19 cellular contexts compared by ENCODE assay signal in the genomic region with DNA sequence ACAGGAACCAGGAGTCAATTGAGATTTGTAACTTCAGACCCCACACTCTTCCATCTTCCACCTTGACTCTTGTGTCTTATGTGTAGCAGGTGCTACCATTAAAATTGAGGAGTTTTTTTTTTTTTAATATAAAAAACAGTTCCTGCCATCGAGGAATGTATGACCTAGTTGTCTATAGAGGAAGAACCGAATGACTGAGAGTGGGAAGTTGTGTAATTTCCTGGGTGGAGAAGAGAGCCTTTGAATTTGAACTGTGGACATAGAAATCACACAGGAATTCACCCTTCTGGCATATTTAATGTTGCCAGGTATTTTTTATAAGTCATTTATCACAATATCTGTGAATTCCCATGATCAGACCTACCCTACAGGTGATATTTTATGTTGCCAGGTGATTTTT. TPM values are rescaled to one million over a fixed set of nuclear protein-coding genes. Genes with fewer than 3 reads are reported as not detected.
DNase-seq lines count a peak whose midpoint lies in the region; ATAC-seq lines count a peak whose summit lies in the region.
"Had no signal": no experiment of that assay in that cellular context is flagged by ENCODE, and none has a peak within 500 bp of the region (broad histone marks: within the 10 kb centered on the region; RNA-seq: fewer than 3 reads in every experiment).

No MANE protein-coding gene starts in this region.

- peaks cover 10% of the 10 kb centered on the region for H3K4me1 Mint-ChIP-seq in activated T-helper 17 cell treated with anti-CD3 and anti-CD28 coated beads, Interleukin-2, amount 50 U/mL, for 72 hours

- no peaks in the 10 kb centered on the region for H3K27me3 Mint-ChIP-seq in activated T-helper 17 cell treated with anti-CD3 and anti-CD28 coated beads, Interleukin-2, amount 50 U/mL, for 72 hours

- no peak overlapping the region for H3K4me3 Mint-ChIP-seq in activated T-helper 17 cell treated with anti-CD3 and anti-CD28 coated beads, Interleukin-2, amount 50 U/mL, for 72 hours
- H3K4me3 Mint-ChIP-seq: HFFc6 had no signal

- peak; percentile 6 for DNase-seq in SKM-1 (lab: John Stamatoyannopoulos, UW; ENCODE audit: unreplicated experiment)
- DNase-seq in SKM-1 treated with dmso at 0.1 percent for 144 hours (lab: John Stamatoyannopoulos, UW; ENCODE audit: unreplicated experiment), result no peak
- DNase-seq in GF-D8 (lab: John Stamatoyannopoulos, UW), result peak; percentile 21
- DNase-seq in iris pigment epithelial cell (ENCODE audit: low read depth), result peak; percentile 57
- DNase-seq in activated CD4-positive, alpha-beta T cell treated with anti-CD3 and anti-CD28 coated beads, Interleukin-2, amount 50 U/mL, for 48 hours, result no peak
- no peak for DNase-seq in NCI-H2227 (lab: John Stamatoyannopoulos, UW; ENCODE audit: unreplicated experiment)
- DNase-seq in stimulated activated CD4-positive, alpha-beta T cell treated with anti-CD3 and anti-CD28 coated beads, Interleukin-4, amount 100 ng/mL, for 1 hour, result no peak
- DNase-seq: 8988T, Calu3, DMS53, HFFc6, NCI-H1048, NCI-H146, NCI-H2081, NCI-H510A treated with DMSO at 0.1 percent for 48 hours, NCI-H82, PC-9 had no signal

- no peaks in the 10 kb centered on the region for H3K9me3 Mint-ChIP-seq in activated T-helper 17 cell treated with anti-CD3 and anti-CD28 coated beads, Interleukin-2, amount 50 U/mL, for 72 hours
- H3K9me3 Mint-ChIP-seq: HFFc6 had no signal

- peak overlapping the region; percentile 19 for H3K27ac Mint-ChIP-seq in activated T-helper 17 cell treated with anti-CD3 and anti-CD28 coated beads, Interleukin-2, amount 50 U/mL, for 72 hours
- H3K27ac Mint-ChIP-seq: HFFc6 had no signal

- no peak for ATAC-seq in activated T-helper 17 cell treated with anti-CD3 and anti-CD28 coated beads, Interleukin-2, amount 50 U/mL, for 72 hours (replicated peaks)
- ATAC-seq: K562 had no signal

- H3K36me3 Mint-ChIP-seq in activated T-helper 17 cell treated with anti-CD3 and anti-CD28 coated beads, Interleukin-2, amount 50 U/mL, for 72 hours (ENCODE audit: low read depth), result peaks cover 76% of the 10 kb centered on the region

RNA-seq across cellular contexts. Expression of gene SP2, which starts 22.0 kb away (rescaled TPM):
- 10 to 100 TPM; 23.7 to 24.2 TPM for total RNA-seq in activated T-helper 17 cell treated with anti-CD3 and anti-CD28 coated beads, Interleukin-2, amount 50 U/mL, for 72 hours

RNA-seq across cellular contexts. Expression of gene PNPO, which starts 23.4 kb away (rescaled TPM):
- total RNA-seq in activated T-helper 17 cell treated with anti-CD3 and anti-CD28 coated beads, Interleukin-2, amount 50 U/mL, for 72 hours, result 10 to 100 TPM; 18.0 to 33.7 TPM

RNA-seq across cellular contexts. Expression of gene PRR15L, which starts 39.7 kb away (rescaled TPM):
- total RNA-seq in activated T-helper 17 cell treated with anti-CD3 and anti-CD28 coated beads, Interleukin-2, amount 50 U/mL, for 72 hours, result not detected
- total RNA-seq: HFFc6, K562 had no signal

RNA-seq across cellular contexts. Expression of gene CDK5RAP3, which starts 52.9 kb away (rescaled TPM):
- 100 to 1,000 TPM; 139 to 216 TPM for total RNA-seq in activated T-helper 17 cell treated with anti-CD3 and anti-CD28 coated beads, Interleukin-2, amount 50 U/mL, for 72 hours

Comparison
In these comparisons a context has a peak if more than half of its experiments do, and no peak if none do; other contexts are left out.
1. DNase-seq: peak in SKM-1 (single experiment), GF-D8 (single experiment) and iris pigment epithelial cell (single experiment); none in SKM-1 treated with dmso at 0.1 percent for 144 hours (single experiment), activated CD4-positive, alpha-beta T cell treated with anti-CD3 and anti-CD28 coated beads, Interleukin-2, amount 50 U/mL, for 48 hours (0 of 2), NCI-H2227 (single experiment) and stimulated activated CD4-positive, alpha-beta T cell treated with anti-CD3 and anti-CD28 coated beads, Interleukin-4, amount 100 ng/mL, for 1 hour (single experiment).